In the genomic region with DNA sequence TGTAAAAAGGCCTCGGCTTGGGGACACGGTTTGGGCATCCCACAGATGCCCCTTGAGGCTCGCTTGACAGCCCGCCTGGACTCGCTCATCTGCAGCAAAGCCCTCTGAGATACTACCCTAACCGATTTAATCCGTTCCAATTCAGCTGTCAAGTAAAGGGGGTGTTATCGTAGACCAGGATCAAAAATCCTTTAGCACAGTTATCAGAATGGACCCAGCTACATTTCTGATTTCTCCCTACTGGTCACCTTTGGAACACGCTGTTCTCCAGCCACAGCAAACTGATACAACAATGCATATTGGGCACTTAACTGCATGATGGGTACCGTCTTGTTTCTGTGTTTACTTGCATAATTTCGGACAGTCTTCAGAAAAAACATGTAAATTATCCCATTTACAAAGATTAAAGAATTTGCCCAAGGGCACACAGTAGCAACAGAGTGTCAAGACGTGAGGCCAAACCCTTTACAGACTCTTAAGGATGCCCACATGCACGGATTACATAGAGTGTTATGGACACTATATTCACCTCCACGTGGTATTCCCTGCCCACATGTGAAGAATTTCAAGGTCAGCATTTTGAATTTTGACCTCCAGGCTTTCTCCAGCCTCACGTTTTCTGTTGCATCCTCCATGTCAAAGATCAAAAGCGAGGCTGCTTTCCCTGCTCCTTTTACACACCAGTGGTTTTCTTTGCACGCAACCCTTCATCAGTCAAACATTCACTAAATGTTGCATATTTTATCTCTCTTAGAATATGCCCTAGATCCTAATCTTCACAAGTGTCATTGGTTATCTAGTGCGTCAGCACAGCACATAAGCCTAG, we compare ENCODE assay signal across 9 cellular contexts.
DNase-seq lines count a peak whose midpoint lies in the region; ATAC-seq, FAIRE-seq and TF ChIP-seq lines count a peak whose summit lies in the region.
"Had no signal": no experiment of that assay in that cellular context is flagged by ENCODE, and none has a peak within 500 bp of the region (broad histone marks: within the 10 kb centered on the region; RNA-seq: fewer than 3 reads in every experiment).

No MANE protein-coding gene starts in this region.

- H3K27me3 ChIP-seq in ACC112 (ENCODE audit: insufficient read depth, low read length) (no peaks in the 10 kb centered on the region), HUES6 (ENCODE audit: control insufficient read depth, insufficient read depth, low read length) (peaks cover 70% of the 10 kb centered on the region), muscle layer of colon (ENCODE audit: control insufficient read depth in 1 of 2, insufficient read depth in 2 of 2, low read length in 2 of 2) (no peaks in the 10 kb centered on the region)

- H3K4me1 ChIP-seq in ACC112 (ENCODE audit: control insufficient read depth, insufficient read depth, low read length, unreplicated experiment) (peaks cover 14% of the 10 kb centered on the region), HUES6 (ENCODE audit: control insufficient read depth, insufficient read depth, low read length) (peaks cover 36% of the 10 kb centered on the region), muscle layer of colon (ENCODE audit: insufficient read depth, low read length) (peaks cover 18% of the 10 kb centered on the region)

- no peaks in the 10 kb centered on the region for H3K9me3 ChIP-seq in HUES6 (ENCODE audit: control insufficient read depth, insufficient read depth, low read depth, low read length)
- H3K9me3 ChIP-seq in muscle layer of colon (ENCODE audit: low read length) = no peaks in the 10 kb centered on the region

- H2AFZ ChIP-seq in ACC112 (ENCODE audit: low read length, unreplicated experiment) = no peak overlapping the region

- H3K9ac ChIP-seq in HUES6 (ENCODE audit: low read length) (peak overlapping the region; percentile 95), muscle layer of colon (ENCODE audit: low read length) (no peak overlapping the region)

- peak; percentile 36 for TF ChIP-seq CTCF in cardiac fibroblast (IDR thresholded peaks at IDR 0.05; ENCODE audit: low read depth, low read length)

- FAIRE-seq in HTR-8/SVneo (lab: Jason Lieb, UNC) = no peak

- no peak for ATAC-seq in HG03139 (IDR thresholded peaks at IDR 0.05; ENCODE audit: unreplicated experiment)

- H3K36me3 ChIP-seq in ACC112 (ENCODE audit: insufficient read depth, low read length) = peaks cover 5% of the 10 kb centered on the region; the same call in 1 of the 2 replicates
- peaks cover 4% of the 10 kb centered on the region; the same call in 1 of the 2 replicates for H3K36me3 ChIP-seq in HUES6 (ENCODE audit: control insufficient read depth, insufficient read depth, low read length)
- no peaks in the 10 kb centered on the region for H3K36me3 ChIP-seq in muscle layer of colon (ENCODE audit: insufficient read depth, low read length)

- peak in 1 of 2 donors; percentile 45 for DNase-seq in cardiac fibroblast (ENCODE audit: low read depth in 2 of 2)
- DNase-seq in HPDE6-E6E7 (ENCODE audit: extremely low spot score) = no peak
- no peak for DNase-seq in HTR-8/SVneo (ENCODE audit: insufficient read length, low spot score)
- no peak for DNase-seq in NCI-H524 (lab: John Stamatoyannopoulos, UW)
- DNase-seq: NCI-H510A had no signal

- peaks cover 31% of the 10 kb centered on the region for H3K79me2 ChIP-seq in ACC112 (ENCODE audit: control insufficient read depth, insufficient read depth, low read length, unreplicated experiment)

- H3K4me3 ChIP-seq in ACC112 (ENCODE audit: low read depth, low read length) (peak overlapping the region; percentile 93), HUES6 (ENCODE audit: low read depth, low read length) (peak overlapping the region; percentile 77), cardiac fibroblast (replicated peaks in 1 of 2; ENCODE audit: low read depth in 2 of 2, low read length in 2 of 2) (peak overlapping the region in 1 of 2 donors; percentile 99), muscle layer of colon (ENCODE audit: low read depth in 1 of 2, low read length in 2 of 2) (peak overlapping the region; percentile 2 to 84)

- H3K27ac ChIP-seq in ACC112 (ENCODE audit: low read depth, low read length) = peak overlapping the region; percentile 86; the same call in 1 of the 2 replicates
- H3K27ac ChIP-seq in HUES6 (ENCODE audit: low read depth, low read length) = peak overlapping the region; percentile 96; the same call in 1 of the 2 replicates
- H3K27ac ChIP-seq in muscle layer of colon (ENCODE audit: low read depth, low read length) = peak overlapping the region; percentile 94
